8 cellular contexts compared by ENCODE assay signal in genomic region chr9:112097712-112098688, GRCh38.
DNase-seq lines count a peak whose midpoint lies in the region; ATAC-seq and TF ChIP-seq lines count a peak whose summit lies in the region.

No MANE protein-coding gene starts in this region.

- H3K4me1 ChIP-seq in KMS-11 (ENCODE audit: low read depth, poor library complexity, severe bottlenecking) (peaks cover 3% of the 10 kb centered on the region), PC-9 (replicated peaks; ENCODE audit: insufficient read depth) (no peaks in the 10 kb centered on the region), neural progenitor cell (peaks cover 11% of the 10 kb centered on the region), testis (peaks cover 7% of the 10 kb centered on the region)

- no peaks in the 10 kb centered on the region for H3K79me2 ChIP-seq in KMS-11 (ENCODE audit: insufficient read depth, low read depth)
- H3K79me2 ChIP-seq in PC-9 (ENCODE audit: low read depth) = no peaks in the 10 kb centered on the region
- no peaks in the 10 kb centered on the region for H3K79me2 ChIP-seq in neural progenitor cell (ENCODE audit: low read depth)

- POLR2A ChIA-PET in PC-9 (lab: Charles Lee; ENCODE audit: unreplicated experiment) = interaction anchor here (0.7 kb wide), 1 partner anchor 263 kb away, joined by 3 read pairs; no protein-coding TSS in a partner anchor

- H3K36me3 ChIP-seq in KMS-11 (ENCODE audit: insufficient read depth) = no peaks in the 10 kb centered on the region
- 0 out of 2 replicates have a peak, but pooled peaks cover 4% of the 10 kb centered on the region for H3K36me3 ChIP-seq in PC-9 (ENCODE audit: low read depth)
- no peaks in the 10 kb centered on the region for H3K36me3 ChIP-seq in neural progenitor cell
- no peaks in the 10 kb centered on the region for H3K36me3 ChIP-seq in testis (ENCODE audit: low read depth, missing control alignments)

- H3K27ac ChIP-seq in KMS-11 (no peak overlapping the region), PC-9 (peak overlapping the region; percentile 9; the same call in 1 of the 2 replicates), neural progenitor cell (no peak overlapping the region), testis (no peak overlapping the region)

- H3K4me3 ChIP-seq in KMS-11 (IDR thresholded peaks at IDR 0.05; ENCODE audit: insufficient read depth, low read depth, low read length) (no peak overlapping the region), PC-9 (no peak overlapping the region), fibroblast of mammary gland (ENCODE audit: control insufficient read depth, low read depth, low read length) (no peak overlapping the region), neural progenitor cell (peak overlapping the region; percentile 4), testis (no peak overlapping the region)

- H3K4me3 Mint-ChIP-seq in activated T-cell treated with anti-CD3 and anti-CD28 coated beads, Interleukin-2, amount 50 U/mL, for 4 hours = no peak overlapping the region
- H3K4me3 Mint-ChIP-seq in neural progenitor cell = no peak overlapping the region

- no peaks in the 10 kb centered on the region for H3K27me3 Mint-ChIP-seq in activated T-cell treated with anti-CD3 and anti-CD28 coated beads, Interleukin-2, amount 50 U/mL, for 4 hours (ENCODE audit: low read depth)
- H3K27me3 Mint-ChIP-seq in neural progenitor cell (ENCODE audit: insufficient read depth, low read depth) = no peaks in the 10 kb centered on the region

- ATAC-seq in activated T-cell treated with anti-CD3 and anti-CD28 coated beads, Interleukin-2, amount 50 U/mL, for 4 hours = peak; percentile 77 to 78
- ATAC-seq in HG02970 (IDR thresholded peaks at IDR 0.05; ENCODE audit: low FRiP score, unreplicated experiment) = no peak

- no peak for TF ChIP-seq POLR2A in testis (IDR thresholded peaks at IDR 0.05)

- peaks cover 16% of the 10 kb centered on the region for H3K4me1 Mint-ChIP-seq in activated T-cell treated with anti-CD3 and anti-CD28 coated beads, Interleukin-2, amount 50 U/mL, for 4 hours (ENCODE audit: low read depth)
- H3K4me1 Mint-ChIP-seq in neural progenitor cell = peaks cover 17% of the 10 kb centered on the region

- H4K20me1 ChIP-seq in KMS-11 (ENCODE audit: insufficient read depth) = no peaks in the 10 kb centered on the region
- H4K20me1 ChIP-seq in PC-9 (ENCODE audit: insufficient read depth) = no peaks in the 10 kb centered on the region
- H4K20me1 ChIP-seq in neural progenitor cell (ENCODE audit: low read depth) = no peaks in the 10 kb centered on the region

- H3K27me3 ChIP-seq in KMS-11 (ENCODE audit: insufficient read depth, low read depth) (no peaks in the 10 kb centered on the region), PC-9 (ENCODE audit: insufficient read depth, low read depth) (no peaks in the 10 kb centered on the region), neural progenitor cell (no peaks in the 10 kb centered on the region), testis (no peaks in the 10 kb centered on the region)

- H3K9me3 Mint-ChIP-seq in activated T-cell treated with anti-CD3 and anti-CD28 coated beads, Interleukin-2, amount 50 U/mL, for 4 hours = no peaks in the 10 kb centered on the region
- peaks cover 3% of the 10 kb centered on the region for H3K9me3 Mint-ChIP-seq in neural progenitor cell

- H3K27ac Mint-ChIP-seq in neural progenitor cell = no peak overlapping the region

- peaks cover 5% of the 10 kb centered on the region for H3K36me3 Mint-ChIP-seq in activated T-cell treated with anti-CD3 and anti-CD28 coated beads, Interleukin-2, amount 50 U/mL, for 4 hours (ENCODE audit: insufficient read depth)
- H3K36me3 Mint-ChIP-seq in neural progenitor cell = peaks cover 3% of the 10 kb centered on the region

- H3K4me2 ChIP-seq in KMS-11 (no peak overlapping the region), PC-9 (no peak overlapping the region), neural progenitor cell (peak overlapping the region; percentile 44)

- CTCF ChIA-PET in PC-9 (lab: Charles Lee) = interaction anchor here (0.6 to 1.3 kb wide), 7 partner anchors 16 to 269 kb away, joined by 3 to 18 read pairs (median 4); no protein-coding TSS in a partner anchor

- no peaks in the 10 kb centered on the region; the same call in 1 of the 2 replicates for H3K9me2 ChIP-seq in PC-9 (ENCODE audit: insufficient read depth)

- no peak overlapping the region for H2AFZ ChIP-seq in KMS-11 (ENCODE audit: low read depth)
- no peak overlapping the region for H2AFZ ChIP-seq in PC-9
- no peak overlapping the region for H2AFZ ChIP-seq in neural progenitor cell (replicated peaks)

- peak; percentile 83 for TF ChIP-seq CTCF in GM12874 (IDR thresholded peaks at IDR 0.05; ENCODE audit: insufficient read depth, low read depth, low read length)
- peak; percentile 89 for TF ChIP-seq CTCF in KMS-11 (conservative IDR thresholded peaks at IDR 0.05; ENCODE audit: low read depth, low read length)
- peak; percentile 92 for TF ChIP-seq CTCF in PC-9 (conservative IDR thresholded peaks at IDR 0.05)
- TF ChIP-seq CTCF in fibroblast of mammary gland (conservative IDR thresholded peaks at IDR 0.05; ENCODE audit: control insufficient read depth, insufficient read depth, low read depth, low read length) = peak; percentile 97
- peak; percentile 95 for TF ChIP-seq CTCF in neural progenitor cell (IDR thresholded peaks at IDR 0.05)
- peak; percentile 82 to 94 (median 84) for TF ChIP-seq CTCF in testis (IDR thresholded peaks at IDR 0.05)

- no TSS peak for BruUV-seq in PC-9 (replicated peaks; lab: Mats Ljungman, UMichigan)

- no peak overlapping the region for H3K9ac ChIP-seq in KMS-11
- no peak overlapping the region for H3K9ac ChIP-seq in neural progenitor cell

- H3F3A ChIP-seq in PC-9 (ENCODE audit: insufficient read depth, low read depth) (peaks cover 10% of the 10 kb centered on the region; the same call in 1 of the 2 replicates), neural progenitor cell (ENCODE audit: low read depth) (peaks cover 22% of the 10 kb centered on the region)

- DNase-seq in PC-9 (peak; percentile 64 to 68), fibroblast of mammary gland (ENCODE audit: low read depth) (peak; percentile 76), neural progenitor cell (ENCODE audit: low spot score) (peak; percentile 91), testis (peak; percentile 78)
- DNase-seq in activated T-cell treated with anti-CD3 and anti-CD28 coated beads, Interleukin-2, amount 50 U/mL, for 4 hours = peak; percentile 63

- WGBS in testis, 2 donors = 60 to 71% methylated on average over 15 of the region's 15 CpGs

- intact Hi-C loops in PC-9 (cut with micrococcal nuclease; ENCODE audit: unreplicated experiment) = loop anchor here (1.0 to 5.0 kb wide), 2 partner anchors 263 to 694 kb away; no protein-coding TSS in a partner anchor
- intact Hi-C loops in testis (cut with DNase I; ENCODE audit: low total_unique reads) = loop anchor here (10.0 kb wide), 1 partner anchor 237 kb away; the partner anchor contains the start of gene PTBP3

- no peaks in the 10 kb centered on the region for H3K9me3 ChIP-seq in PC-9 (ENCODE audit: insufficient read depth, low read depth)
- no peaks in the 10 kb centered on the region for H3K9me3 ChIP-seq in neural progenitor cell (ENCODE audit: low read depth)
- H3K9me3 ChIP-seq in testis = no peaks in the 10 kb centered on the region
